In genomic region chr5:122120493-122120892, GRCh38 we compare ENCODE assay signal across 20 cellular contexts. TPM values are rescaled to one million over a fixed set of nuclear protein-coding genes. Genes with fewer than 3 reads are reported as not detected.
"Had no signal": no experiment of that assay in that cellular context is flagged by ENCODE, and none has a peak within 500 bp of the region (broad histone marks: within the 10 kb centered on the region; RNA-seq: fewer than 3 reads in every experiment).

No MANE protein-coding gene starts in this region.

- H3K27me3 ChIP-seq: MG63, SJSA1 had no signal

- H3K9ac ChIP-seq: SK-N-SH had no signal

- DNase-seq: KBM-7, MG63, NCI-H1092, NCI-H1105 treated with DMSO at 0.1 percent for 48 hours, NCI-H1417 treated with DMSO at 0.1 percent for 48 hours, NCI-H146, NCI-H1694 treated with DMSO at 0.1 percent for 48 hours, NCI-H1930, NCI-H2081, NCI-H2107, NCI-H2227 treated with DMSO at 0.1 percent for 48 hours, NCI-H524, NCI-H69, NCI-H774, Right ventricle myocardium superior, RPMI8226, SIG-M5, SK-N-SH had no signal

- H3K36me3 ChIP-seq: MG63, SJSA1 had no signal

- H3K4me2 ChIP-seq: SK-N-SH had no signal

- H3K9me3 ChIP-seq: MG63, SJSA1, SK-N-SH had no signal

- H3K4me3 ChIP-seq: MG63, SJSA1 had no signal

- H3K4me1 ChIP-seq: SJSA1 had no signal

- H3K27ac ChIP-seq: SJSA1 had no signal

RNA-seq across cellular contexts. Expression of gene ZNF474, which starts 8.9 kb away (rescaled TPM):
- total RNA-seq: Right ventricle myocardium superior, SJSA1 had no signal

RNA-seq across cellular contexts. Expression of gene LOX, which starts 42.4 kb away (rescaled TPM):
- total RNA-seq: HT-29 had no signal
